2 cellular contexts compared by ENCODE assay signal in genomic region chr3:194161181-194162045, GRCh38.
TF ChIP-seq lines count a peak whose summit lies in the region.

No MANE protein-coding gene starts in this region.

TF ChIP-seq in K562, 482 proteins besides CTCF, POLR2A, EP300 and RAD21 (continued from another document):
- TF ChIP-seq ARID4B (CRISPR knock-in tag; IDR thresholded peaks at IDR 0.05) (no peak), RBM25 (IDR thresholded peaks at IDR 0.05; ENCODE audit: low read depth, low read length, severe bottlenecking) (no peak), ZNF274 (IDR thresholded peaks at IDR 0.05; ENCODE audit: borderline replicate concordance, low read depth, low read length) (no peak), ZNF655 (CRISPR knock-in tag; IDR thresholded peaks at IDR 0.05) (no peak), KHSRP (IDR thresholded peaks at IDR 0.05) (no peak)

TF ChIP-seq in HepG2, 621 proteins besides CTCF, POLR2A, EP300 and RAD21 (continued from another document and continues in another):
- TF ChIP-seq IRF1 (CRISPR knock-in tag; IDR thresholded peaks at IDR 0.05; ENCODE audit: low read depth) = no peak
- TF ChIP-seq ZNF10 (CRISPR knock-in tag; IDR thresholded peaks at IDR 0.05; ENCODE audit: borderline replicate concordance, low read depth) = no peak
- TF ChIP-seq IRF9 (CRISPR knock-in tag; IDR thresholded peaks at IDR 0.05; ENCODE audit: borderline replicate concordance) = no peak
- TF ChIP-seq CREM (IDR thresholded peaks at IDR 0.05) = no peak
- TF ChIP-seq CREM (CRISPR knock-in tag; IDR thresholded peaks at IDR 0.05) = no peak
- TF ChIP-seq STAT6 (CRISPR knock-in tag; IDR thresholded peaks at IDR 0.05; ENCODE audit: borderline replicate concordance) = no peak
- TF ChIP-seq HNF4A (CRISPR knock-in tag; IDR thresholded peaks at IDR 0.05) = peak; percentile 48
- TF ChIP-seq KDM1A (CRISPR knock-in tag; IDR thresholded peaks at IDR 0.05) = no peak
- no peak for TF ChIP-seq HMGXB4 (CRISPR knock-in tag; IDR thresholded peaks at IDR 0.05; ENCODE audit: borderline replicate concordance in 1 of 2, low read depth in 1 of 2)
- no peak for TF ChIP-seq FIP1L1 (IDR thresholded peaks at IDR 0.05; ENCODE audit: borderline replicate concordance, insufficient read depth, low read depth, low read length)
- TF ChIP-seq RARA (CRISPR knock-in tag; IDR thresholded peaks at IDR 0.05) = peak; percentile 61
- TF ChIP-seq DNMT1 (CRISPR knock-in tag; IDR thresholded peaks at IDR 0.05) = no peak
- no peak for TF ChIP-seq HOXA5 (CRISPR knock-in tag; IDR thresholded peaks at IDR 0.05)
- TF ChIP-seq KLF15 (CRISPR knock-in tag; IDR thresholded peaks at IDR 0.05; ENCODE audit: borderline replicate concordance) = no peak
- no peak for TF ChIP-seq TMF1 (CRISPR knock-in tag; IDR thresholded peaks at IDR 0.05; ENCODE audit: low read depth)
- TF ChIP-seq GPN1 (CRISPR knock-in tag; IDR thresholded peaks at IDR 0.05; ENCODE audit: borderline replicate concordance) = no peak
- TF ChIP-seq ZNF747 (CRISPR knock-in tag; IDR thresholded peaks at IDR 0.05; ENCODE audit: borderline replicate concordance) = no peak
- no peak for TF ChIP-seq SMAD1 (CRISPR knock-in tag; IDR thresholded peaks at IDR 0.05; ENCODE audit: borderline replicate concordance, low read depth)
- no peak for TF ChIP-seq ZNF576 (CRISPR knock-in tag; IDR thresholded peaks at IDR 0.05)
- no peak for TF ChIP-seq ZNF629 (CRISPR knock-in tag; conservative IDR thresholded peaks at IDR 0.05)
- no peak for TF ChIP-seq TARDBP (CRISPR knock-in tag; IDR thresholded peaks at IDR 0.05)
- TF ChIP-seq ZBED4 (CRISPR knock-in tag; IDR thresholded peaks at IDR 0.05; ENCODE audit: borderline replicate concordance) = no peak
- no peak for TF ChIP-seq KLF12 (CRISPR knock-in tag; IDR thresholded peaks at IDR 0.05; ENCODE audit: borderline replicate concordance)
- TF ChIP-seq GMEB1 (CRISPR knock-in tag; IDR thresholded peaks at IDR 0.05; ENCODE audit: borderline replicate concordance) = no peak
- peak; percentile 51; the same call in 1 of the 2 replicates for TF ChIP-seq ZNF142 (CRISPR knock-in tag; IDR thresholded peaks at IDR 0.05)
- TF ChIP-seq ZNF552 (CRISPR knock-in tag; IDR thresholded peaks at IDR 0.05; ENCODE audit: borderline replicate concordance) = no peak
- no peak for TF ChIP-seq ZFP36 (IDR thresholded peaks at IDR 0.05; ENCODE audit: borderline replicate concordance, low read depth, low read length, partially characterized antibody)
- no peak for TF ChIP-seq MATR3 (CRISPR knock-in tag; IDR thresholded peaks at IDR 0.05)
- TF ChIP-seq ZBTB42 (CRISPR knock-in tag; IDR thresholded peaks at IDR 0.05) = no peak
- no peak for TF ChIP-seq TRAFD1 (CRISPR knock-in tag; IDR thresholded peaks at IDR 0.05; ENCODE audit: borderline replicate concordance)
- peak; percentile 74 for TF ChIP-seq MYPOP (CRISPR knock-in tag; IDR thresholded peaks at IDR 0.05)
